In the genomic region with DNA sequence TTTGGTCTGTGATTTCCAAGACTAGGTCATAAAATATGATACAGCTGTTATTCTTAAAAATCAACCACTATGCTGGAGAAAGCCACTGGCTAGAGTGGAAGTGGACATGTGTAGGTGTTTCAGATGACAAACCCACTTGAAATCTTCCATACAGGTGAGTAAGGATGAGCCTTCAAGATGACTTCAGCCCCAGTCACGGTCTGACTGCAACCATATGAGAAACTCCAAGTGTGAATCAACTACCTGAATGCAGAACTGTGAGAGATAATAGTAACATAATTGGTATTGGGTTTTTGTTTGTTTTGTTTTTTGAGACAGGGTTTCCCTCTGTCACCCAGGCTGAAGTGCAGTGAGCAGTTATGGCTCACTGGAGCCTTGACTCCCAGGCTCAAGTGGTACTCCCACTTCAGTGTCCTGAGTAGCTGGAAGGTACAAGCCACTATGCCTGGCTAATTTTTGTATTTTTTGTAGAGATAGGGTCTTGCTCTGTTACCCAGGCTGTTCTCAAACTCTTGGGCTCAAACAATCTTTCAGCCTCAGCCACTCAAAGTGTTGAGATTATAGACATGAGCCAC, we compare ENCODE assay signal across 13 cellular contexts.
DNase-seq lines count a peak whose midpoint lies in the region; ATAC-seq and TF ChIP-seq lines count a peak whose summit lies in the region.
"Had no signal": no experiment of that assay in that cellular context is flagged by ENCODE, and none has a peak within 500 bp of the region (broad histone marks: within the 10 kb centered on the region; RNA-seq: fewer than 3 reads in every experiment).

No MANE protein-coding gene starts in this region.

- ATAC-seq in HG03039 (IDR thresholded peaks at IDR 0.05; ENCODE audit: unreplicated experiment), result no peak
- ATAC-seq: HCT116, HepG2 had no signal

- TF ChIP-seq CTCF in epithelial cell of esophagus (IDR thresholded peaks at IDR 0.05; ENCODE audit: insufficient read depth, low read depth, low read length, missing control alignments), result no peak

- no peak overlapping the region for H3K4me3 ChIP-seq in epithelial cell of esophagus (ENCODE audit: low read length)
- H3K4me3 ChIP-seq: GM23248 had no signal

- peak; percentile 22 for DNase-seq in HPDE6-E6E7 (ENCODE audit: extremely low spot score)
- peak; percentile 13 for DNase-seq in RKO (ENCODE audit: low spot score)
- DNase-seq in epithelial cell of esophagus (ENCODE audit: low read depth), result peak; percentile 89
- DNase-seq in left kidney (ENCODE audit: low read depth, low spot score), result peak; percentile 50
- no peak for DNase-seq in DMS153 treated with DMSO at 0.1 percent for 48 hours (lab: John Stamatoyannopoulos, UW; ENCODE audit: unreplicated experiment)
- no peak for DNase-seq in MV-4-11 (lab: John Stamatoyannopoulos, UW)
- DNase-seq: BE2C; CD4-positive, alpha-beta memory T cell; GF-D8; GM23248 had no signal

Comparison
In these comparisons a context has a peak if more than half of its experiments do, and no peak if none do; other contexts are left out.
1. DNase-seq: peak in HPDE6-E6E7 (single experiment), RKO (single experiment), epithelial cell of esophagus (single experiment) and left kidney (single experiment); none in DMS153 treated with DMSO at 0.1 percent for 48 hours (single experiment) and MV-4-11 (single experiment).